10 cellular contexts compared by ENCODE assay signal in genomic region chr19:51693246-51693645, GRCh38. TPM values are rescaled to one million over a fixed set of nuclear protein-coding genes. Genes with fewer than 3 reads are reported as not detected.
DNase-seq lines count a peak whose midpoint lies in the region; ATAC-seq and TF ChIP-seq lines count a peak whose summit lies in the region.
"Had no signal": no experiment of that assay in that cellular context is flagged by ENCODE, and none has a peak within 500 bp of the region (broad histone marks: within the 10 kb centered on the region; RNA-seq: fewer than 3 reads in every experiment).

TSS of gene SPACA6 (plus strand) at chr19:51693330. CDS start at chr19:51693527, 197 bp downstream.

- H3K36me3 ChIP-seq in neural cell (ENCODE audit: insufficient read depth, low read length) (peaks cover 2% of the 10 kb centered on the region), aorta (ENCODE audit: control insufficient read depth in 1 of 2, insufficient read depth in 2 of 2, low read length in 1 of 2) (peaks cover 0 to 3% of the 10 kb centered on the region in 2 donors)

- WGBS in aorta, 2 donors: 59 to 66% methylated on average over 8 of the region's 8 CpGs

- ATAC-seq in activated T-cell treated with anti-CD3 and anti-CD28 coated beads, Interleukin-2, amount 50 U/mL, for 4 hours: no peak
- ATAC-seq in aorta (ENCODE audit: low FRiP score): no peak
- ATAC-seq: activated naive CD4-positive, alpha-beta T cell treated with anti-CD3 and anti-CD28 coated beads, Interleukin-2, amount 50 U/mL, for 72 hours had no signal

- H3K4me1 ChIP-seq in aorta (ENCODE audit: control insufficient read depth in 1 of 2, insufficient read depth in 2 of 2, low read length in 2 of 2): no peaks in the 10 kb centered on the region

- H2AFZ ChIP-seq in neural cell (ENCODE audit: low read depth, low read length): no peak within 1 kb of the TSS

- H3K27me3 ChIP-seq in neural cell (ENCODE audit: insufficient read depth, low read depth, low read length): no peaks in the 10 kb centered on the region
- no peaks in the 10 kb centered on the region for H3K27me3 ChIP-seq in aorta (ENCODE audit: control insufficient read depth in 1 of 2, insufficient read depth in 2 of 2, low read length in 1 of 2)

- peak within 1 kb of the TSS; percentile 16 for H3K27ac Mint-ChIP-seq in activated T-cell treated with anti-CD3 and anti-CD28 coated beads, Interleukin-2, amount 50 U/mL, for 24 hours

- H3K9ac ChIP-seq in neural cell (ENCODE audit: low read length): peak within 1 kb of the TSS; percentile 92

- H3K4me3 ChIP-seq in epithelial cell of proximal tubule (ENCODE audit: low read depth, low read length): peak within 1 kb of the TSS; percentile 69
- H3K4me3 ChIP-seq in neural cell (ENCODE audit: low read length): peak within 1 kb of the TSS; percentile 90
- H3K4me3 ChIP-seq in aorta (ENCODE audit: low read length in 2 of 2): no peak within 1 kb of the TSS

- H3K27ac ChIP-seq in neural cell (ENCODE audit: low read length) (no peak within 1 kb of the TSS), aorta (ENCODE audit: low read depth in 1 of 2, low read length in 2 of 2) (no peak within 1 kb of the TSS)

- H3K4me1 Mint-ChIP-seq in activated T-cell treated with anti-CD3 and anti-CD28 coated beads, Interleukin-2, amount 50 U/mL, for 24 hours (ENCODE audit: low read depth): peaks cover 15% of the 10 kb centered on the region
- peaks cover 11% of the 10 kb centered on the region for H3K4me1 Mint-ChIP-seq in activated T-cell treated with anti-CD3 and anti-CD28 coated beads, Interleukin-2, amount 50 U/mL, for 4 hours (ENCODE audit: low read depth)

- TF ChIP-seq EP300 in neural cell (conservative IDR thresholded peaks at IDR 0.05; ENCODE audit: poor library complexity, severe bottlenecking): no peak

- H4K20me1 ChIP-seq in neural cell (ENCODE audit: insufficient read depth): peaks cover 13% of the 10 kb centered on the region

- TF ChIP-seq CTCF in epithelial cell of proximal tubule (conservative IDR thresholded peaks at IDR 0.05; ENCODE audit: low read depth, low read length) (no peak), neural cell (IDR thresholded peaks at IDR 0.05; ENCODE audit: poor library complexity, severe bottlenecking) (no peak)

- peaks cover 4% of the 10 kb centered on the region for H3K27me3 Mint-ChIP-seq in activated T-cell treated with anti-CD3 and anti-CD28 coated beads, Interleukin-2, amount 50 U/mL, for 24 hours
- peaks cover 2% of the 10 kb centered on the region for H3K27me3 Mint-ChIP-seq in activated T-cell treated with anti-CD3 and anti-CD28 coated beads, Interleukin-2, amount 50 U/mL, for 4 hours (ENCODE audit: low read depth)

- DNase-seq in activated T-cell treated with anti-CD3 and anti-CD28 coated beads, Interleukin-2, amount 50 U/mL, for 24 hours: no peak
- no peak for DNase-seq in activated T-cell treated with anti-CD3 and anti-CD28 coated beads, Interleukin-2, amount 50 U/mL, for 4 hours
- DNase-seq in epithelial cell of proximal tubule (ENCODE audit: low read depth) (no peak), aorta (no peak), NCI-H446 (lab: John Stamatoyannopoulos, UW) (no peak), cerebellum (ENCODE audit: low spot score) (no peak)
- no peak for DNase-seq in activated CD8-positive, alpha-beta memory T cell treated with anti-CD3 and anti-CD28 coated beads for 24 hours
- DNase-seq: NCI-H1105 treated with DMSO at 0.1 percent for 48 hours had no signal

- H3K4me2 ChIP-seq in neural cell (ENCODE audit: low read length): peak within 1 kb of the TSS; percentile 33

- H3F3A ChIP-seq in neural cell (ENCODE audit: insufficient read depth, low read length, poor library complexity, severe bottlenecking): no peaks in the 10 kb centered on the region

- H3K9me2 ChIP-seq in neural cell (ENCODE audit: insufficient read depth, low read length): no peaks in the 10 kb centered on the region

- TF ChIP-seq RAD21 in neural cell (conservative IDR thresholded peaks at IDR 0.05): no peak

- H3K9me3 ChIP-seq in neural cell (ENCODE audit: low read length): no peaks in the 10 kb centered on the region
- no peaks in the 10 kb centered on the region for H3K9me3 ChIP-seq in aorta (ENCODE audit: control insufficient read depth, low read length)

- no peaks in the 10 kb centered on the region for H3K9me3 Mint-ChIP-seq in activated T-cell treated with anti-CD3 and anti-CD28 coated beads, Interleukin-2, amount 50 U/mL, for 24 hours
- no peaks in the 10 kb centered on the region for H3K9me3 Mint-ChIP-seq in activated T-cell treated with anti-CD3 and anti-CD28 coated beads, Interleukin-2, amount 50 U/mL, for 4 hours
- H3K9me3 Mint-ChIP-seq: activated naive CD4-positive, alpha-beta T cell treated with anti-CD3 and anti-CD28 coated beads, Interleukin-2, amount 50 U/mL, for 72 hours had no signal

- no peak within 1 kb of the TSS for H3K4me3 Mint-ChIP-seq in activated T-cell treated with anti-CD3 and anti-CD28 coated beads, Interleukin-2, amount 50 U/mL, for 24 hours
- no peak within 1 kb of the TSS for H3K4me3 Mint-ChIP-seq in activated T-cell treated with anti-CD3 and anti-CD28 coated beads, Interleukin-2, amount 50 U/mL, for 4 hours

- intact Hi-C loops in aorta (cut with DNase I): no loop called here

- H3K79me2 ChIP-seq in neural cell (replicated peaks; ENCODE audit: insufficient read depth, low read length): peaks cover 39% of the 10 kb centered on the region

- peaks cover 2% of the 10 kb centered on the region for H3K36me3 Mint-ChIP-seq in activated T-cell treated with anti-CD3 and anti-CD28 coated beads, Interleukin-2, amount 50 U/mL, for 24 hours (ENCODE audit: low read depth)
- H3K36me3 Mint-ChIP-seq in activated T-cell treated with anti-CD3 and anti-CD28 coated beads, Interleukin-2, amount 50 U/mL, for 4 hours (ENCODE audit: insufficient read depth): peaks cover 3% of the 10 kb centered on the region
- H3K36me3 Mint-ChIP-seq: activated naive CD4-positive, alpha-beta T cell treated with anti-CD3 and anti-CD28 coated beads, Interleukin-2, amount 50 U/mL, for 72 hours had no signal

TF ChIP-seq in neural cell, 6 proteins besides CTCF, POLR2A, EP300 and RAD21:
- no peak for TF ChIP-seq TAF1 (IDR thresholded peaks at IDR 0.05; ENCODE audit: low read depth)
- no peak for TF ChIP-seq EZH2 (IDR thresholded peaks at IDR 0.05; ENCODE audit: borderline replicate concordance, insufficient read depth, low read length, poor library complexity, severe bottlenecking)
- TF ChIP-seq MXI1 (conservative IDR thresholded peaks at IDR 0.05; ENCODE audit: poor library complexity, severe bottlenecking): no peak
- no peak for TF ChIP-seq REST (IDR thresholded peaks at IDR 0.05; ENCODE audit: borderline replicate concordance)
- no peak for TF ChIP-seq POLR2AphosphoS5 (IDR thresholded peaks at IDR 0.05)
- TF ChIP-seq SMC3 (conservative IDR thresholded peaks at IDR 0.05; ENCODE audit: poor library complexity): no peak

RNA-seq across cellular contexts. Expression of gene SPACA6, which starts in this region (rescaled TPM):
- 1 to 10 TPM; 1.6 to 2.3 (median 2.1) TPM for total RNA-seq in activated T-cell treated with anti-CD3 and anti-CD28 coated beads, Interleukin-2, amount 50 U/mL, for 4 hours
- total RNA-seq in epithelial cell of proximal tubule (4.7 and 4.9 TPM in 2 replicates), aorta (10 to 100 TPM; 37.3 to 53.0 TPM), cerebellum (3.8 TPM)
- polyA plus RNA-seq in neural cell (5.2 and 11.6 TPM in 2 replicates), aorta (100 to 1,000 TPM in 1 of 2 donors, 10 to 100 TPM in 1; 21.3 to 103 TPM)
- polyA minus RNA-seq in neural cell: 6.1 and 6.9 TPM in 2 replicates

Comparison
In these comparisons a context has a peak if more than half of its experiments do, and no peak if none do; other contexts are left out.
1. H3K4me3 ChIP-seq: peak in epithelial cell of proximal tubule (single experiment) and neural cell (single experiment); none in aorta (0 of 2).